In the genomic region with DNA sequence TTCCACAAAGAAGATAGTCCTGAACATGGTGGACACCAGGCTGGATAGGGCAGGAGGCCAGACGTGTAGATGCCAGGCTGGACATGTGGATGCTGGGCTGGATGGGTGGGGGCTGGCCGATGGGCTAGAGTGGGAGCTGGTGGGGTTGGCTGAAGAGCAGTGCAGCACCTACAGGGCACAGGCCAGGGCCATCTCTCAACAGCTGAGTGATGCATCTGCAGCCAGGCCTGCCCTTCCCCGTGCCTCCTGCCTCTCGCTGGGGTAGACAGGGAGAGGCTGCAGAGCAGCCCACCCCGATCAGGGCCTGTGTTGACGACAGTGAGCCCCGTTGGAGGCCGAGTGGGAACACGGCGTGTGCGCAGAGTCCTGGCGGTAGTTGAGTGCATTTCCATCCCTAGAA, we compare ENCODE assay signal across 14 cellular contexts. TPM values are rescaled to one million over a fixed set of nuclear protein-coding genes. Genes with fewer than 3 reads are reported as not detected.
DNase-seq lines count a peak whose midpoint lies in the region; ATAC-seq and TF ChIP-seq lines count a peak whose summit lies in the region.
"Had no signal": no experiment of that assay in that cellular context is flagged by ENCODE, and none has a peak within 500 bp of the region (broad histone marks: within the 10 kb centered on the region; RNA-seq: fewer than 3 reads in every experiment).

No MANE protein-coding gene starts in this region.

- H3K27ac ChIP-seq in dorsolateral prefrontal cortex (peak overlapping the region in 35 of 59 donors; percentile 2 to 72 (median 44)), mesenchymal stem cell (ENCODE audit: low read length, poor library complexity, severe bottlenecking) (peak overlapping the region; percentile 99)

- H3K36me3 ChIP-seq in mesenchymal stem cell (ENCODE audit: control insufficient read depth in 1 of 2, insufficient read depth in 2 of 2, low read depth in 1 of 2, low read length in 2 of 2), result peaks cover 47 to 91% of the 10 kb centered on the region in 2 experiments
- H3K36me3 ChIP-seq in Caco-2 (ENCODE audit: control insufficient read depth, insufficient read depth, low read length), result no peaks in the 10 kb centered on the region

- H3K23ac ChIP-seq in mesenchymal stem cell (ENCODE audit: low read length in 2 of 2), result no peak overlapping the region

- CTCF ChIA-PET in Caco-2 (lab: Charles Lee), result no interaction called here

- H3K4me3 Mint-ChIP-seq in activated T-cell treated with anti-CD3 and anti-CD28 coated beads, Interleukin-2, amount 50 U/mL, for 24 hours, result no peak overlapping the region
- no peak overlapping the region for H3K4me3 Mint-ChIP-seq in activated T-cell treated with anti-CD3 and anti-CD28 coated beads, Interleukin-2, amount 50 U/mL, for 72 hours
- no peak overlapping the region for H3K4me3 Mint-ChIP-seq in Caco-2 (ENCODE audit: unreplicated experiment)
- H3K4me3 Mint-ChIP-seq: CD4-positive, alpha-beta T cell had no signal

- H3K79me1 ChIP-seq in mesenchymal stem cell (replicated peaks; ENCODE audit: low read length, poor library complexity, severe bottlenecking), result peaks cover 31% of the 10 kb centered on the region

- no TSS peak for BruUV-seq in Caco-2 (replicated peaks; lab: Mats Ljungman, UMichigan)

- H3K4me3 ChIP-seq in dorsolateral prefrontal cortex (no peak overlapping the region), mesenchymal stem cell (ENCODE audit: insufficient read depth in 1 of 2, low read depth in 1 of 2, low read length in 2 of 2) (no peak overlapping the region), Caco-2 (ENCODE audit: low read depth, low read length) (no peak overlapping the region)

- H2AFZ ChIP-seq in mesenchymal stem cell (ENCODE audit: low read depth, low read length), result no peak overlapping the region

- no peak overlapping the region for H3K4me2 ChIP-seq in mesenchymal stem cell (ENCODE audit: low read length, poor library complexity, severe bottlenecking)

- H3K18ac ChIP-seq in mesenchymal stem cell (ENCODE audit: low read depth in 1 of 2, low read length in 2 of 2), result no peak overlapping the region

- H4K8ac ChIP-seq in mesenchymal stem cell (ENCODE audit: low read length), result no peak overlapping the region

- H3K9ac ChIP-seq in mesenchymal stem cell (ENCODE audit: low read length), result no peak overlapping the region

- peak overlapping the region; percentile 84 for H2AK5ac ChIP-seq in mesenchymal stem cell (ENCODE audit: low read length, severe bottlenecking)

- no peaks in the 10 kb centered on the region for H3K27me3 ChIP-seq in dorsolateral prefrontal cortex
- H3K27me3 ChIP-seq in mesenchymal stem cell (ENCODE audit: control insufficient read depth in 1 of 2, insufficient read depth in 1 of 2, low read length in 2 of 2), result no peaks in the 10 kb centered on the region
- H3K27me3 ChIP-seq in Caco-2 (replicated peaks; ENCODE audit: control insufficient read depth, insufficient read depth, low read length), result no peaks in the 10 kb centered on the region

- DNase-seq in activated T-cell treated with anti-CD3 and anti-CD28 coated beads, Interleukin-2, amount 50 U/mL, for 24 hours, result no peak
- no peak for DNase-seq in activated T-cell treated with anti-CD3 and anti-CD28 coated beads, Interleukin-2, amount 50 U/mL, for 72 hours
- DNase-seq in dorsolateral prefrontal cortex (no peak), mesenchymal stem cell (no peak), pons (ENCODE audit: low spot score) (no peak), KBM-7 (no peak), Caco-2 (no peak)
- DNase-seq: CD4-positive, alpha-beta T cell; DMS79 treated with DMSO at 0.1 percent for 48 hours; NCI-H2029; NCI-H510A treated with DMSO at 0.1 percent for 48 hours had no signal

- no peak overlapping the region for H3K4ac ChIP-seq in mesenchymal stem cell (ENCODE audit: low read depth in 1 of 2, low read length in 2 of 2)

- H2BK120ac ChIP-seq in mesenchymal stem cell (ENCODE audit: low read depth, low read length), result no peak overlapping the region

- no peaks in the 10 kb centered on the region for H3K9me3 Mint-ChIP-seq in activated T-cell treated with anti-CD3 and anti-CD28 coated beads, Interleukin-2, amount 50 U/mL, for 24 hours
- no peaks in the 10 kb centered on the region for H3K9me3 Mint-ChIP-seq in activated T-cell treated with anti-CD3 and anti-CD28 coated beads, Interleukin-2, amount 50 U/mL, for 72 hours
- no peaks in the 10 kb centered on the region for H3K9me3 Mint-ChIP-seq in Caco-2 (ENCODE audit: unreplicated experiment)
- H3K9me3 Mint-ChIP-seq: CD4-positive, alpha-beta T cell had no signal

- H4K91ac ChIP-seq in mesenchymal stem cell (ENCODE audit: low read length), result peak overlapping the region; percentile 2

- no peak for TF ChIP-seq CTCF in dorsolateral prefrontal cortex (IDR thresholded peaks at IDR 0.05 in 54 of 56, conservative IDR thresholded peaks at IDR 0.05 in 2 of 56; ENCODE audit: low read depth in 1 of 56, partially characterized antibody in 56 of 56)
- no peak for TF ChIP-seq CTCF in Caco-2 (IDR thresholded peaks at IDR 0.05; ENCODE audit: insufficient read depth in 1 of 2, low read depth in 1 of 2, low read length in 1 of 2, severe bottlenecking in 1 of 2, unreplicated experiment in 1 of 2)

- no peaks in the 10 kb centered on the region for H3K27me3 Mint-ChIP-seq in activated T-cell treated with anti-CD3 and anti-CD28 coated beads, Interleukin-2, amount 50 U/mL, for 24 hours
- H3K27me3 Mint-ChIP-seq in activated T-cell treated with anti-CD3 and anti-CD28 coated beads, Interleukin-2, amount 50 U/mL, for 72 hours (ENCODE audit: low read depth), result no peaks in the 10 kb centered on the region
- no peaks in the 10 kb centered on the region for H3K27me3 Mint-ChIP-seq in Caco-2 (ENCODE audit: insufficient read depth, unreplicated experiment)
- H3K27me3 Mint-ChIP-seq: CD4-positive, alpha-beta T cell had no signal

- H3K27ac Mint-ChIP-seq in activated T-cell treated with anti-CD3 and anti-CD28 coated beads, Interleukin-2, amount 50 U/mL, for 24 hours, result peak overlapping the region; percentile 41
- H3K27ac Mint-ChIP-seq in activated T-cell treated with anti-CD3 and anti-CD28 coated beads, Interleukin-2, amount 50 U/mL, for 72 hours, result no peak overlapping the region
- no peak overlapping the region for H3K27ac Mint-ChIP-seq in Caco-2 (ENCODE audit: unreplicated experiment)
- H3K27ac Mint-ChIP-seq: CD4-positive, alpha-beta T cell had no signal

- intact Hi-C loops in dorsolateral prefrontal cortex (cut with DNase I), result no loop called here
- intact Hi-C loops in Caco-2 (cut with micrococcal nuclease; ENCODE audit: unreplicated experiment), result no loop called here

- in situ Hi-C loops in KBM-7 (cut with MboI; ENCODE audit: low pct_unique_long_range_greater_than_20kb, low sequenced_read_pairs), result no loop called here

- POLR2A ChIA-PET in Caco-2 (lab: Charles Lee), result no interaction called here

- H3K4me1 ChIP-seq in mesenchymal stem cell (ENCODE audit: control insufficient read depth, insufficient read depth, low read depth, low read length), result peaks cover 46% of the 10 kb centered on the region
- no peaks in the 10 kb centered on the region for H3K4me1 ChIP-seq in Caco-2

- H2BK12ac ChIP-seq in mesenchymal stem cell (ENCODE audit: low read length in 2 of 2), result no peak overlapping the region

- no peak overlapping the region for H2BK15ac ChIP-seq in mesenchymal stem cell (ENCODE audit: low read depth, poor library complexity, severe bottlenecking)

- H3K36me3 Mint-ChIP-seq in activated T-cell treated with anti-CD3 and anti-CD28 coated beads, Interleukin-2, amount 50 U/mL, for 24 hours (ENCODE audit: low read depth), result peaks cover 95% of the 10 kb centered on the region
- H3K36me3 Mint-ChIP-seq in activated T-cell treated with anti-CD3 and anti-CD28 coated beads, Interleukin-2, amount 50 U/mL, for 72 hours (ENCODE audit: insufficient read depth in 2 of 2), result peaks cover 4 to 23% of the 10 kb centered on the region in 2 donors
- peaks cover 82% of the 10 kb centered on the region for H3K36me3 Mint-ChIP-seq in Caco-2 (ENCODE audit: insufficient read depth, unreplicated experiment)

- no peaks in the 10 kb centered on the region for H3K4me1 Mint-ChIP-seq in activated T-cell treated with anti-CD3 and anti-CD28 coated beads, Interleukin-2, amount 50 U/mL, for 24 hours (ENCODE audit: low read depth)
- no peaks in the 10 kb centered on the region for H3K4me1 Mint-ChIP-seq in activated T-cell treated with anti-CD3 and anti-CD28 coated beads, Interleukin-2, amount 50 U/mL, for 72 hours (ENCODE audit: low read depth)
- H3K4me1 Mint-ChIP-seq in Caco-2 (ENCODE audit: low read depth, unreplicated experiment), result no peaks in the 10 kb centered on the region

- no peak overlapping the region for H3K14ac ChIP-seq in mesenchymal stem cell (ENCODE audit: low read length in 2 of 2)

- 94% methylated on average over 12 of the region's 12 CpGs for WGBS in mesenchymal stem cell

- ATAC-seq in activated T-cell treated with anti-CD3 and anti-CD28 coated beads, Interleukin-2, amount 50 U/mL, for 72 hours (replicated peaks in 1 of 2), result no peak
- no peak for ATAC-seq in GM19351 (IDR thresholded peaks at IDR 0.05; ENCODE audit: unreplicated experiment)
- ATAC-seq: HepG2, Panc1 had no signal

- peak overlapping the region; percentile 21 for H2BK5ac ChIP-seq in mesenchymal stem cell (ENCODE audit: low read depth, low read length, poor library complexity, severe bottlenecking)

- H3K9me3 ChIP-seq in mesenchymal stem cell (ENCODE audit: control insufficient read depth, low read length) (no peaks in the 10 kb centered on the region), Caco-2 (no peaks in the 10 kb centered on the region)

RNA-seq across cellular contexts. Expression of gene EP400, which starts 39.3 kb away (rescaled TPM):
- 10 to 100 TPM; 51.7 to 52.3 TPM for total RNA-seq in activated T-cell treated with anti-CD3 and anti-CD28 coated beads, Interleukin-2, amount 50 U/mL, for 72 hours
- total RNA-seq in dorsolateral prefrontal cortex, result 10 to 100 TPM; 52.1 to 79.5 (median 64.6) TPM
- 12.8 TPM for polyA plus RNA-seq in mesenchymal stem cell (2013, experiment 1 of 2)
- polyA plus RNA-seq in mesenchymal stem cell (2013, experiment 2 of 2), result 11.6 TPM
- 60.5 and 63.0 TPM in 2 replicates for total RNA-seq in Caco-2 (2022)

RNA-seq across cellular contexts. Expression of gene PUS1, which starts 59.9 kb away (rescaled TPM):
- total RNA-seq in activated T-cell treated with anti-CD3 and anti-CD28 coated beads, Interleukin-2, amount 50 U/mL, for 72 hours, result 10 to 100 TPM; 37.3 to 53.4 TPM
- total RNA-seq in dorsolateral prefrontal cortex (10 to 100 TPM; 14.3 to 37.0 (median 24.2) TPM), Caco-2 (2022) (65.6 and 71.9 TPM in 2 replicates)
- 10.5 TPM for polyA plus RNA-seq in mesenchymal stem cell (2013, experiment 1 of 2)
- 10.3 TPM for polyA plus RNA-seq in mesenchymal stem cell (2013, experiment 2 of 2)
